8 cellular contexts compared by ENCODE assay signal in genomic region chr10:46556515-46557318, GRCh38. TPM values are rescaled to one million over a fixed set of nuclear protein-coding genes. Genes with fewer than 3 reads are reported as not detected.
DNase-seq lines count a peak whose midpoint lies in the region; ATAC-seq and TF ChIP-seq lines count a peak whose summit lies in the region.

Gene GPRIN2 (minus strand): TSS chr10:46556658. CDS start chr10:46550736, 5,922 bp downstream.

- 9% methylated on average over 68 to 74 of the region's 74 CpGs for WGBS in aorta, 2 donors

- H3K9me3 ChIP-seq in mucosa of rectum (ENCODE audit: control insufficient read depth in 2 of 2, low read length in 2 of 2) (no peaks in the 10 kb centered on the region), aorta (ENCODE audit: control insufficient read depth, low read length) (no peaks in the 10 kb centered on the region)

- no peak for DNase-seq in activated naive CD4-positive, alpha-beta T cell treated with anti-CD3 and anti-CD28 coated beads for 36 hours
- DNase-seq in activated naive CD4-positive, alpha-beta T cell (lab: John Stamatoyannopoulos, UW), result no peak
- peak; percentile 82 for DNase-seq in ecto neural progenitor cell (ENCODE audit: low spot score)
- DNase-seq in aorta, result peak; percentile 59 to 84
- no peak for DNase-seq in NCI-H1694 treated with DMSO at 0.1 percent for 48 hours (lab: John Stamatoyannopoulos, UW)
- no peak for DNase-seq in GM10266 (ENCODE audit: extremely low spot score)

- H3K27ac Mint-ChIP-seq in activated naive CD4-positive, alpha-beta T cell treated with anti-CD3 and anti-CD28 coated beads for 36 hours, result no peak within 1 kb of the TSS

- H3K9ac ChIP-seq in mucosa of rectum (ENCODE audit: low read depth in 1 of 2, low read length in 2 of 2), result peak within 1 kb of the TSS in 1 of 2 donors; percentile 85

- no peak for TF ChIP-seq CTCF in GM10266 (IDR thresholded peaks at IDR 0.05; ENCODE audit: control insufficient read depth, insufficient read depth, low read depth, missing control alignments)

- H3K27ac ChIP-seq in mucosa of rectum (ENCODE audit: low read depth in 2 of 2, low read length in 2 of 2) (peak within 1 kb of the TSS; percentile 40 to 61), aorta (ENCODE audit: low read depth in 1 of 2, low read length in 2 of 2) (no peak within 1 kb of the TSS)

- H3K27me3 ChIP-seq in mucosa of rectum (ENCODE audit: control insufficient read depth in 2 of 2, insufficient read depth in 2 of 2, low read length in 2 of 2), result peaks cover 0 to 2% of the 10 kb centered on the region in 2 donors
- no peaks in the 10 kb centered on the region for H3K27me3 ChIP-seq in aorta (ENCODE audit: control insufficient read depth in 1 of 2, insufficient read depth in 2 of 2, low read length in 1 of 2)

- H3K4me3 Mint-ChIP-seq in activated naive CD4-positive, alpha-beta T cell treated with anti-CD3 and anti-CD28 coated beads for 36 hours, result peak within 1 kb of the TSS; percentile 60

- CTCF ChIA-PET in activated naive CD4-positive, alpha-beta T cell treated with anti-CD3 and anti-CD28 coated beads for 36 hours (lab: Charles Lee), result no interaction called here

- H3K9me3 Mint-ChIP-seq in activated naive CD4-positive, alpha-beta T cell treated with anti-CD3 and anti-CD28 coated beads for 36 hours, result no peaks in the 10 kb centered on the region

- peaks cover 6% of the 10 kb centered on the region for H3K27me3 Mint-ChIP-seq in activated naive CD4-positive, alpha-beta T cell treated with anti-CD3 and anti-CD28 coated beads for 36 hours (ENCODE audit: low read depth)

- H3K4me1 ChIP-seq in mucosa of rectum (ENCODE audit: control insufficient read depth in 2 of 2, insufficient read depth in 2 of 2, low read length in 2 of 2) (peaks cover 0 to 35% of the 10 kb centered on the region in 2 donors), aorta (ENCODE audit: control insufficient read depth in 1 of 2, insufficient read depth in 2 of 2, low read length in 2 of 2) (no peaks in the 10 kb centered on the region)

- H3K36me3 ChIP-seq in mucosa of rectum (ENCODE audit: control insufficient read depth in 2 of 2, insufficient read depth in 2 of 2, low read length in 2 of 2) (no peaks in the 10 kb centered on the region), aorta (ENCODE audit: control insufficient read depth in 1 of 2, insufficient read depth in 2 of 2, low read length in 1 of 2) (no peaks in the 10 kb centered on the region)

- H3K36me3 Mint-ChIP-seq in activated naive CD4-positive, alpha-beta T cell treated with anti-CD3 and anti-CD28 coated beads for 36 hours (ENCODE audit: low read depth), result no peaks in the 10 kb centered on the region

- H3K4me3 ChIP-seq in mucosa of rectum (ENCODE audit: low read length in 2 of 2), result peak within 1 kb of the TSS; percentile 64 to 76
- peak within 1 kb of the TSS; percentile 13 to 37 for H3K4me3 ChIP-seq in aorta (ENCODE audit: low read length in 2 of 2)

- ATAC-seq in aorta (ENCODE audit: low FRiP score) (no peak), GM19324 (IDR thresholded peaks at IDR 0.05; ENCODE audit: low FRiP score, unreplicated experiment) (no peak)

- intact Hi-C loops in activated naive CD4-positive, alpha-beta T cell treated with anti-CD3 and anti-CD28 coated beads for 36 hours (cut with micrococcal nuclease), result no loop called here
- intact Hi-C loops in aorta (cut with DNase I), result no loop called here

- peaks cover 10% of the 10 kb centered on the region for H3K4me1 Mint-ChIP-seq in activated naive CD4-positive, alpha-beta T cell treated with anti-CD3 and anti-CD28 coated beads for 36 hours (ENCODE audit: low read depth)

RNA-seq across cellular contexts. Expression of gene GPRIN2, which starts in this region (rescaled TPM):
- total RNA-seq in activated naive CD4-positive, alpha-beta T cell treated with anti-CD3 and anti-CD28 coated beads for 36 hours, result not detected
- total RNA-seq in aorta, result 1 to 10 TPM in 1 of 2 donors, under 1 TPM in 1; 0.36 to 1.2 TPM
- polyA plus RNA-seq in aorta, result 1 to 10 TPM in 1 of 2 donors, under 1 TPM in 1; 0.54 to 4.0 TPM

Comparison
In these comparisons a context has a peak if more than half of its experiments do, and no peak if none do; other contexts are left out.
1. DNase-seq: peak in ecto neural progenitor cell (single experiment) and aorta (2 of 2); none in activated naive CD4-positive, alpha-beta T cell treated with anti-CD3 and anti-CD28 coated beads for 36 hours (single experiment), activated naive CD4-positive, alpha-beta T cell (0 of 4), NCI-H1694 treated with DMSO at 0.1 percent for 48 hours (single experiment) and GM10266 (single experiment).
2. H3K27ac ChIP-seq: peak in mucosa of rectum (2 of 2); none in aorta (0 of 2).